In genomic region chr3:135176881-135177280, GRCh38 we compare ENCODE assay signal across 26 cellular contexts.
DNase-seq lines count a peak whose midpoint lies in the region; ATAC-seq, FAIRE-seq and TF ChIP-seq lines count a peak whose summit lies in the region.
"Had no signal": no experiment of that assay in that cellular context is flagged by ENCODE, and none has a peak within 500 bp of the region (broad histone marks: within the 10 kb centered on the region; RNA-seq: fewer than 3 reads in every experiment).

No MANE protein-coding gene starts in this region.

- no peak overlapping the region for H4K5ac ChIP-seq in H1 (ENCODE audit: insufficient read length, low read depth, low read length)

- no peak overlapping the region for H2AFZ ChIP-seq in H1 (ENCODE audit: low read length)

- peaks cover 0 to 6% (median 2%) of the 10 kb centered on the region in 4 experiments; a peak in 3 of 7 replicates for H3K4me1 ChIP-seq in H1 (replicated peaks in 1 of 4; ENCODE audit: control insufficient read depth in 3 of 4, insufficient read depth in 4 of 4, low read length in 3 of 4)
- H3K4me1 ChIP-seq: BE2C, BLaER1 had no signal

- no peak overlapping the region for H3K4ac ChIP-seq in H1 (replicated peaks; ENCODE audit: insufficient read length, low read depth, low read length)

- peaks cover 20% of the 10 kb centered on the region for H3K9me3 Mint-ChIP-seq in stimulated activated effector memory CD8-positive, alpha-beta T cell treated with anti-CD3 and anti-CD28 coated beads, Interleukin-12 subunit alpha, Interleukin-12 subunit beta, amount 100 ng/mL, for 72 hours

- POLR2A ChIA-PET in H1 (lab: Charles Lee; ENCODE audit: partially characterized antibody): interaction anchor here (1.2 kb wide), 1 partner anchor 55 kb away, joined by 3 read pairs; no protein-coding TSS in a partner anchor

- TF ChIP-seq POLR2A in H1 (IDR thresholded peaks at IDR 0.05; ENCODE audit: control extremely low read depth in 1 of 2, low read depth in 2 of 2, low read length in 2 of 2): no peak

- no peak overlapping the region for H3K4me3 Mint-ChIP-seq in stimulated activated effector memory CD8-positive, alpha-beta T cell treated with anti-CD3 and anti-CD28 coated beads, Interleukin-12 subunit alpha, Interleukin-12 subunit beta, amount 100 ng/mL, for 72 hours
- H3K4me3 Mint-ChIP-seq: CD14-positive monocyte; CD4-positive, alpha-beta memory T cell; CD4-positive, CD25-positive, alpha-beta regulatory T cell; CD8-positive, alpha-beta memory T cell had no signal

- peak; percentile 30 for DNase-seq in HT1080 (ENCODE audit: low read depth)
- no peak for DNase-seq in H1 (ENCODE audit: low read depth in 1 of 2, low spot score in 2 of 2)
- no peak for DNase-seq in stimulated activated effector memory CD8-positive, alpha-beta T cell treated with anti-CD3 and anti-CD28 coated beads, Interleukin-12 subunit alpha, Interleukin-12 subunit beta, amount 100 ng/mL, for 72 hours (ENCODE audit: low spot score in 2 of 2)
- DNase-seq in mesenteric fat pad (ENCODE audit: low spot score): no peak
- no peak for DNase-seq in NCI-H146 treated with DMSO at 0.1 percent for 48 hours (lab: John Stamatoyannopoulos, UW; ENCODE audit: unreplicated experiment)
- DNase-seq: 8988T; ACHN; BE2C; C1 segment of cervical spinal cord; CD4-positive, alpha-beta memory T cell; CD4-positive, CD25-positive, alpha-beta regulatory T cell; CD8-positive, alpha-beta memory T cell; COR-L47; DMS 273 treated with DMSO at 0.1 percent for 48 hours; DMS153; DMS53; DMS79; DND-41; EL; GDM1 had no signal

- no peak for TF ChIP-seq RAD21 in H1 (IDR thresholded peaks at IDR 0.05 in 1 of 2, conservative IDR thresholded peaks at IDR 0.05 in 1 of 2; ENCODE audit: low read depth in 2 of 2, low read length in 2 of 2)

- H3K27ac Mint-ChIP-seq in stimulated activated effector memory CD8-positive, alpha-beta T cell treated with anti-CD3 and anti-CD28 coated beads, Interleukin-12 subunit alpha, Interleukin-12 subunit beta, amount 100 ng/mL, for 72 hours: no peak overlapping the region
- H3K27ac Mint-ChIP-seq: CD14-positive monocyte; CD4-positive, alpha-beta memory T cell; CD4-positive, CD25-positive, alpha-beta regulatory T cell; CD8-positive, alpha-beta memory T cell had no signal

- FAIRE-seq in H1 (lab: Jason Lieb, UNC): no peak
- FAIRE-seq: A204.1, GM12878, GM12892, GM18507 had no signal

- WGBS in H1 (ENCODE audit: extremely low coverage in 1 of 2, insufficient coverage in 1 of 2, insufficient read length in 1 of 2, insufficient replicate concordance in 2 of 2, low coverage in 1 of 2, low lambda C conversion rate in 2 of 2, missing lambda C conversion rate in 1 of 2), 2 experiments: 94% methylated on average over 9 of the region's 9 CpGs; no CpG with 5 or more reads in 1 of the 2 experiments

- TF ChIP-seq CTCF in H1 (IDR thresholded peaks at IDR 0.05; ENCODE audit: control extremely low read depth in 1 of 3, insufficient read depth in 1 of 3, low read depth in 1 of 3, low read length in 3 of 3): no peak

- H4K20me1 ChIP-seq in H1 (replicated peaks in 1 of 2; ENCODE audit: control insufficient read depth in 1 of 2, insufficient read depth in 2 of 2, low read length in 2 of 2): no peaks in the 10 kb centered on the region
- H4K20me1 ChIP-seq: BLaER1 had no signal

- H3K27me3 ChIP-seq in H1 (replicated peaks in 1 of 4; ENCODE audit: control insufficient read depth in 3 of 4, extremely low read depth in 1 of 4, insufficient read depth in 3 of 4, low read length in 3 of 4): no peaks in the 10 kb centered on the region
- H3K27me3 ChIP-seq: BE2C, BLaER1 had no signal

- no peaks in the 10 kb centered on the region for H3K4me1 Mint-ChIP-seq in stimulated activated effector memory CD8-positive, alpha-beta T cell treated with anti-CD3 and anti-CD28 coated beads, Interleukin-12 subunit alpha, Interleukin-12 subunit beta, amount 100 ng/mL, for 72 hours
- H3K4me1 Mint-ChIP-seq: CD14-positive monocyte; CD4-positive, alpha-beta memory T cell; CD4-positive, CD25-positive, alpha-beta regulatory T cell; CD8-positive, alpha-beta memory T cell had no signal

- H2BK20ac ChIP-seq in H1 (ENCODE audit: low read length): no peak overlapping the region

- H2BK15ac ChIP-seq in H1 (ENCODE audit: low read length): no peak overlapping the region

- ATAC-seq in stimulated activated effector memory CD8-positive, alpha-beta T cell treated with anti-CD3 and anti-CD28 coated beads, Interleukin-12 subunit alpha, Interleukin-12 subunit beta, amount 100 ng/mL, for 72 hours: peak; percentile 11
- ATAC-seq: GM12878 had no signal

- no peaks in the 10 kb centered on the region for H3K79me2 ChIP-seq in H1 (ENCODE audit: control insufficient read depth in 1 of 2, insufficient read depth in 2 of 2, low read length in 2 of 2)

- H2AK5ac ChIP-seq in H1 (ENCODE audit: low read depth, low read length): no peak overlapping the region

- CTCF ChIA-PET in H1 (lab: Charles Lee; ENCODE audit: partially characterized antibody): no interaction called here

- H3K9me3 ChIP-seq in H1 (ENCODE audit: insufficient read depth in 2 of 2, low read depth in 1 of 2, low read length in 1 of 2): no peaks in the 10 kb centered on the region
- H3K9me3 ChIP-seq: BE2C, BLaER1 had no signal

- TF ChIP-seq EP300 in H1 (IDR thresholded peaks at IDR 0.05; ENCODE audit: borderline replicate concordance in 1 of 2, low read depth in 2 of 2, low read length in 2 of 2): no peak

- H3K14ac ChIP-seq in H1 (ENCODE audit: insufficient read length): no peak overlapping the region

- H3K4me3 ChIP-seq in H1 (ENCODE audit: extremely low read depth in 1 of 4, insufficient read depth in 2 of 4, low read depth in 3 of 4, low read length in 4 of 4): no peak overlapping the region
- H3K4me3 ChIP-seq: BLaER1, GM12878 had no signal

- H3K23me2 ChIP-seq in H1 (ENCODE audit: low read depth, low read length): no peaks in the 10 kb centered on the region

- H3K56ac ChIP-seq in H1 (replicated peaks; ENCODE audit: insufficient read length, low read depth, low read length): no peak overlapping the region

- H2BK12ac ChIP-seq in H1 (ENCODE audit: low read depth, low read length): no peak overlapping the region

- no peak overlapping the region for H2BK5ac ChIP-seq in H1 (ENCODE audit: low read depth, low read length)

- no peak overlapping the region for H3K27ac ChIP-seq in H1 (ENCODE audit: low read depth, low read length)
- H3K27ac ChIP-seq: BLaER1 had no signal

- H4K8ac ChIP-seq in H1 (ENCODE audit: extremely low read depth, insufficient read depth, low read length): peak overlapping the region; percentile 42; the same call in 1 of the 2 replicates

- no peak overlapping the region for H3K18ac ChIP-seq in H1 (ENCODE audit: extremely low read depth, low read length)

- no peaks in the 10 kb centered on the region for H3K79me1 ChIP-seq in H1 (ENCODE audit: low read depth, low read length)

- H3K23ac ChIP-seq in H1 (ENCODE audit: insufficient read length): no peak overlapping the region

- H3K36me3 ChIP-seq in H1 (ENCODE audit: control insufficient read depth in 2 of 4, insufficient read depth in 4 of 4, low read length in 3 of 4): no peaks in the 10 kb centered on the region
- H3K36me3 ChIP-seq: BE2C, BLaER1 had no signal

- no peak overlapping the region for H3K9ac ChIP-seq in H1 (replicated peaks in 1 of 4; ENCODE audit: extremely low read depth in 1 of 4, low read depth in 3 of 4, low read length in 3 of 4)
- H3K9ac ChIP-seq: BLaER1 had no signal

- no peaks in the 10 kb centered on the region for H3K36me3 Mint-ChIP-seq in stimulated activated effector memory CD8-positive, alpha-beta T cell treated with anti-CD3 and anti-CD28 coated beads, Interleukin-12 subunit alpha, Interleukin-12 subunit beta, amount 100 ng/mL, for 72 hours
- H3K36me3 Mint-ChIP-seq: CD14-positive monocyte; CD4-positive, alpha-beta memory T cell; CD4-positive, CD25-positive, alpha-beta regulatory T cell; CD8-positive, alpha-beta memory T cell had no signal

- no peak overlapping the region for H2BK120ac ChIP-seq in H1 (replicated peaks; ENCODE audit: low read depth, low read length)

- H3K4me2 ChIP-seq in H1 (ENCODE audit: insufficient read depth in 1 of 2, low read depth in 2 of 2, low read length in 2 of 2): no peak overlapping the region
- H3K4me2 ChIP-seq: BLaER1 had no signal

- H4K91ac ChIP-seq in H1 (replicated peaks; ENCODE audit: insufficient read length, low read length): no peak overlapping the region

TF ChIP-seq in H1, 55 proteins besides CTCF, POLR2A, EP300 and RAD21:
- TF ChIP-seq NANOG (IDR thresholded peaks at IDR 0.05; ENCODE audit: insufficient read depth, low read depth, low read length, poor library complexity, severe bottlenecking) (no peak), KDM4A (IDR thresholded peaks at IDR 0.05; ENCODE audit: low read depth, low read length, severe bottlenecking) (no peak), CHD1 (IDR thresholded peaks at IDR 0.05; ENCODE audit: low read depth, low read length) (no peak), CREB1 (IDR thresholded peaks at IDR 0.05) (no peak), KDM1A (IDR thresholded peaks at IDR 0.05; ENCODE audit: borderline replicate concordance, low read length) (no peak), HDAC6 (IDR thresholded peaks at IDR 0.05; ENCODE audit: low read depth, low read length) (no peak), ZNF274 (IDR thresholded peaks at IDR 0.05; ENCODE audit: borderline replicate concordance, extremely low read depth, low read length) (no peak), TAF1 (IDR thresholded peaks at IDR 0.05; ENCODE audit: low read depth, low read length) (no peak), FOSL1 (IDR thresholded peaks at IDR 0.05; ENCODE audit: insufficient read depth, low read depth, low read length) (no peak), GTF2F1 (IDR thresholded peaks at IDR 0.05; ENCODE audit: borderline replicate concordance, low read depth, low read length) (no peak), BACH1 (IDR thresholded peaks at IDR 0.05; ENCODE audit: low read length) (no peak), PHF8 (conservative IDR thresholded peaks at IDR 0.05; ENCODE audit: low read depth, low read length) (no peak), EZH2 (IDR thresholded peaks at IDR 0.05; ENCODE audit: low read depth, low read length, severe bottlenecking) (no peak), RBBP5 (IDR thresholded peaks at IDR 0.05; ENCODE audit: borderline replicate concordance, low read depth, low read length) (no peak), POLR2AphosphoS5 (IDR thresholded peaks at IDR 0.05; ENCODE audit: low read depth, low read length) (no peak)
